ENCODE assay signal across 18 cellular contexts in genomic region chr19:49573451-49573850, GRCh38. TPM values are rescaled to one million over a fixed set of nuclear protein-coding genes. Genes with fewer than 3 reads are reported as not detected.
DNase-seq lines count a peak whose midpoint lies in the region; ATAC-seq and TF ChIP-seq lines count a peak whose summit lies in the region.
"Had no signal": no experiment of that assay in that cellular context is flagged by ENCODE, and none has a peak within 500 bp of the region (broad histone marks: within the 10 kb centered on the region; RNA-seq: fewer than 3 reads in every experiment).

No MANE protein-coding gene starts in this region.

- 85 to 88% methylated on average over 2 of the region's 2 CpGs for WGBS in GM23248 (ENCODE audit: low coverage in 1 of 2, low lambda C conversion rate in 2 of 2, missing lambda C conversion rate in 2 of 2), 2 experiments

- no peaks in the 10 kb centered on the region for H3K9me2 ChIP-seq in GM23248 (ENCODE audit: insufficient read depth)

- H3K27me3 ChIP-seq in GM23248 (replicated peaks; ENCODE audit: insufficient read depth) (no peaks in the 10 kb centered on the region), neural progenitor cell (no peaks in the 10 kb centered on the region)

- H3K36me3 Mint-ChIP-seq in central memory CD8-positive, alpha-beta T cell (ENCODE audit: insufficient read depth): peaks cover 36% of the 10 kb centered on the region
- H3K36me3 Mint-ChIP-seq in neural progenitor cell: peaks cover 6% of the 10 kb centered on the region

- in situ Hi-C loops in GM23248 (cut with MboI): no loop called here

- H4K20me1 ChIP-seq in GM23248 (ENCODE audit: insufficient read depth) (0 out of 2 replicates have a peak, but pooled peaks cover 3% of the 10 kb centered on the region), neural progenitor cell (ENCODE audit: low read depth) (peaks cover 39% of the 10 kb centered on the region)

- H3K27ac ChIP-seq in GM23248: no peak overlapping the region
- H3K27ac ChIP-seq in RWPE1: peak overlapping the region; percentile 65
- H3K27ac ChIP-seq in neural progenitor cell: no peak overlapping the region

- CTCF ChIA-PET in RWPE1 (lab: Yijun Ruan, JAX): no interaction called here

- peak overlapping the region; percentile 65 for H3K27ac Mint-ChIP-seq in central memory CD8-positive, alpha-beta T cell (ENCODE audit: low read depth)
- H3K27ac Mint-ChIP-seq in neural progenitor cell: no peak overlapping the region
- H3K27ac Mint-ChIP-seq: B cell; CD4-positive, alpha-beta T cell had no signal

- H3K4me3 ChIP-seq in GM23248 (no peak overlapping the region), neural progenitor cell (no peak overlapping the region)
- H3K4me3 ChIP-seq: HAP-1, K562 had no signal

- peaks cover 16% of the 10 kb centered on the region for H3F3A ChIP-seq in GM23248 (ENCODE audit: insufficient read depth)
- H3F3A ChIP-seq in neural progenitor cell (ENCODE audit: low read depth): peaks cover 16% of the 10 kb centered on the region

- H2AFZ ChIP-seq in GM23248 (no peak overlapping the region), neural progenitor cell (replicated peaks) (no peak overlapping the region)

- H3K4me1 ChIP-seq in GM23248 (ENCODE audit: insufficient read depth): no peaks in the 10 kb centered on the region
- H3K4me1 ChIP-seq in neural progenitor cell: no peaks in the 10 kb centered on the region

- H3K9ac ChIP-seq in GM23248 (0 out of 2 replicates have a peak overlapping the region, but pooled peaks have one; percentile 14), neural progenitor cell (no peak overlapping the region)

- POLR2A ChIA-PET in RWPE1 (lab: Yijun Ruan, JAX; ENCODE audit: low non-redundant PET): interaction anchor here (0.8 kb wide), 1 partner anchor 92 kb away, joined by 11 read pairs; no protein-coding TSS in a partner anchor

- H3K79me2 ChIP-seq in GM23248 (ENCODE audit: insufficient read depth): peaks cover 100% of the 10 kb centered on the region
- peaks cover 85% of the 10 kb centered on the region for H3K79me2 ChIP-seq in neural progenitor cell (ENCODE audit: low read depth)

- H3K9me3 ChIP-seq in GM23248 (ENCODE audit: low read depth): no peaks in the 10 kb centered on the region
- H3K9me3 ChIP-seq in neural progenitor cell (ENCODE audit: low read depth): no peaks in the 10 kb centered on the region
- H3K9me3 ChIP-seq: HAP-1 had no signal

- no peaks in the 10 kb centered on the region for H3K9me3 Mint-ChIP-seq in central memory CD8-positive, alpha-beta T cell
- H3K9me3 Mint-ChIP-seq in neural progenitor cell: no peaks in the 10 kb centered on the region
- H3K9me3 Mint-ChIP-seq: CD4-positive, alpha-beta T cell had no signal

- peaks cover 26% of the 10 kb centered on the region for H3K4me1 Mint-ChIP-seq in central memory CD8-positive, alpha-beta T cell
- peaks cover 14% of the 10 kb centered on the region for H3K4me1 Mint-ChIP-seq in neural progenitor cell

- H3K27me3 Mint-ChIP-seq in central memory CD8-positive, alpha-beta T cell: no peaks in the 10 kb centered on the region
- peaks cover 4% of the 10 kb centered on the region for H3K27me3 Mint-ChIP-seq in neural progenitor cell (ENCODE audit: insufficient read depth, low read depth)
- H3K27me3 Mint-ChIP-seq: B cell; CD4-positive, alpha-beta T cell had no signal

- no peak for TF ChIP-seq CTCF in RWPE1 (conservative IDR thresholded peaks at IDR 0.05; ENCODE audit: low read depth)
- TF ChIP-seq CTCF in neural progenitor cell (IDR thresholded peaks at IDR 0.05): no peak

- no peak overlapping the region for H3K4me3 Mint-ChIP-seq in central memory CD8-positive, alpha-beta T cell
- H3K4me3 Mint-ChIP-seq in neural progenitor cell: peak overlapping the region; percentile 41
- H3K4me3 Mint-ChIP-seq: B cell; CD4-positive, alpha-beta T cell had no signal

- H3K36me3 ChIP-seq in GM23248 (ENCODE audit: low read depth) (peaks cover 14% of the 10 kb centered on the region; the same call in 1 of the 2 replicates), neural progenitor cell (no peaks in the 10 kb centered on the region)

- no peak for ATAC-seq in central memory CD8-positive, alpha-beta T cell (replicated peaks; ENCODE audit: extremely low read depth, poor library complexity, severe bottlenecking)
- no peak for ATAC-seq in HG03460 (IDR thresholded peaks at IDR 0.05; ENCODE audit: unreplicated experiment)
- ATAC-seq: K562 had no signal

- DNase-seq in GM23248 (peak; percentile 34), RWPE1 (ENCODE audit: low spot score) (no peak), neural progenitor cell (ENCODE audit: low spot score) (no peak), mesenteric fat pad (ENCODE audit: low spot score) (no peak), amniotic stem cell (lab: John Stamatoyannopoulos, UW) (no peak)
- DNase-seq in central memory CD8-positive, alpha-beta T cell (ENCODE audit: low spot score in 2 of 2): no peak
- no peak for DNase-seq in stimulated activated CD4-positive, alpha-beta T cell treated with anti-CD3 and anti-CD28 coated beads, Interleukin-4, amount 100 ng/mL, for 1 hour
- DNase-seq: CD4-positive, alpha-beta T cell; DMS79 treated with DMSO at 0.1 percent for 48 hours; NCI-H1417 treated with DMSO at 0.1 percent for 48 hours; NCI-H1930; NCI-H69; NK-92 treated with Interleukin-12 subunit alpha and Interleukin-12 subunit beta, amount 100 ng/mL, for 24 hours had no signal

- H3K4me2 ChIP-seq in GM23248 (ENCODE audit: unreplicated experiment) (no peak overlapping the region), neural progenitor cell (no peak overlapping the region)

RNA-seq across cellular contexts. Expression of gene NOSIP, which starts 6.9 kb away (rescaled TPM):
- total RNA-seq in GM23248 (2014; rRNA removed; shearing (Covaris generic)): 46.0 and 53.2 TPM in 2 replicates
- polyA plus RNA-seq in GM23248 (2016; fragmentation: Nextera tagmentation; extraction: Ambion mirVana): 78.7 and 84.3 TPM in 2 replicates
- total RNA-seq in neural progenitor cell (ENCODE audit: low replicate concordance) (26.2 and 68.3 TPM in 2 replicates), mesenteric fat pad (46.0 TPM)

RNA-seq across cellular contexts. Expression of gene PRRG2, which starts 7.7 kb away (rescaled TPM):
- not detected in 2 replicates for total RNA-seq in GM23248 (2014; rRNA removed; shearing (Covaris generic))
- 0.13 and 0.18 TPM in 2 replicates for polyA plus RNA-seq in GM23248 (2016; fragmentation: Nextera tagmentation; extraction: Ambion mirVana)
- 0.09 and 0.68 TPM in 2 replicates for total RNA-seq in neural progenitor cell (ENCODE audit: low replicate concordance)
- total RNA-seq in mesenteric fat pad: 1.1 TPM
- total RNA-seq: G401 had no signal

RNA-seq across cellular contexts. Expression of gene PRR12, which starts 17.5 kb away (rescaled TPM):
- 2.7 and 2.9 TPM in 2 replicates for total RNA-seq in GM23248 (2014; rRNA removed; shearing (Covaris generic))
- 0.85 and 0.86 TPM in 2 replicates for polyA plus RNA-seq in GM23248 (2016; fragmentation: Nextera tagmentation; extraction: Ambion mirVana)
- total RNA-seq in neural progenitor cell (ENCODE audit: low replicate concordance) (3.2 and 9.0 TPM in 2 replicates), mesenteric fat pad (22.3 TPM)

RNA-seq across cellular contexts. Expression of gene RCN3, which starts 45.6 kb away (rescaled TPM):
- total RNA-seq in GM23248 (2014; rRNA removed; shearing (Covaris generic)): 570 and 656 TPM in 2 replicates
- polyA plus RNA-seq in GM23248 (2016; fragmentation: Nextera tagmentation; extraction: Ambion mirVana): 779 and 813 TPM in 2 replicates
- total RNA-seq in neural progenitor cell (ENCODE audit: low replicate concordance) (4.2 and 4.5 TPM in 2 replicates), mesenteric fat pad (76.2 TPM)
